Comparison of ENCODE assay signal across 8 cellular contexts in genomic region chr10:118850418-118851061, GRCh38.
DNase-seq lines count a peak whose midpoint lies in the region; ATAC-seq and TF ChIP-seq lines count a peak whose summit lies in the region.

No MANE protein-coding gene starts in this region.

- no peak overlapping the region for H2BK5ac ChIP-seq in IMR-90 (ENCODE audit: low read depth, low read length, poor library complexity, severe bottlenecking)

- in situ Hi-C loops in IMR-90 (cut with MboI; ENCODE audit: low sequenced_read_pairs) = loop anchor here (10.0 kb wide), 1 partner anchor 286 kb away; no protein-coding TSS in a partner anchor

- intact Hi-C loops in IMR-90 (cut with micrococcal nuclease) = loop anchor here (1.0 kb wide), 1 partner anchor 282 kb away; no protein-coding TSS in a partner anchor
- intact Hi-C loops in left ventricle myocardium inferior (cut with micrococcal nuclease) = no loop called here

- H4K91ac ChIP-seq in IMR-90 (ENCODE audit: insufficient read depth, low read depth, low read length) = no peak overlapping the region

- DNase-seq in IMR-90 (peak; percentile 36), SJCRH30 (peak; percentile 86 to 90), left ventricle myocardium inferior (peak; percentile 60)
- DNase-seq in activated naive CD4-positive, alpha-beta T cell (lab: John Stamatoyannopoulos, UW) = peak; percentile 19 to 61 (median 44)
- peak; percentile 39 to 81 for DNase-seq in stimulated activated CD4-positive, alpha-beta T cell treated with anti-CD3 and anti-CD28 coated beads, Interleukin-12 subunit alpha, Interleukin-12 subunit beta, amount 100 ng/mL, for 24 hours (ENCODE audit: low read depth in 2 of 2)

- H3K56ac ChIP-seq in IMR-90 (ENCODE audit: extremely low read depth, insufficient read depth, low read length) = no peak overlapping the region

- no peak overlapping the region for H2BK120ac ChIP-seq in IMR-90 (ENCODE audit: low read depth, low read length)

- no peak overlapping the region for H3K14ac ChIP-seq in IMR-90 (replicated peaks; ENCODE audit: low read depth, low read length)

- no peaks in the 10 kb centered on the region for H3K9me3 ChIP-seq in IMR-90 (ENCODE audit: control insufficient read depth, insufficient read depth, low read length)
- H3K9me3 ChIP-seq in SJCRH30 (replicated peaks) = no peaks in the 10 kb centered on the region
- H3K9me3 ChIP-seq in left ventricle myocardium inferior (replicated peaks) = no peaks in the 10 kb centered on the region

- H4K20me1 ChIP-seq in IMR-90 (ENCODE audit: insufficient read depth, low read length) = no peaks in the 10 kb centered on the region

- peak; percentile 78 for TF ChIP-seq CTCF in GM12872 (IDR thresholded peaks at IDR 0.05; ENCODE audit: insufficient read depth, low read depth, low read length)
- peak; percentile 46 for TF ChIP-seq CTCF in IMR-90 (conservative IDR thresholded peaks at IDR 0.05; ENCODE audit: low read depth, low read length)
- peak; percentile 61 for TF ChIP-seq CTCF in left ventricle myocardium inferior (IDR thresholded peaks at IDR 0.05; ENCODE audit: borderline replicate concordance)

- H3K4me2 ChIP-seq in IMR-90 (ENCODE audit: low read depth, low read length) = no peak overlapping the region

- dilution Hi-C loops in IMR-90 (cut with HindIII; ENCODE audit: low sequenced_read_pairs, unreplicated experiment) = no loop called here

- H3K4ac ChIP-seq in IMR-90 (ENCODE audit: low read depth, low read length) = no peak overlapping the region

- POLR2A ChIA-PET in IMR-90 (lab: Charles Lee; ENCODE audit: unreplicated experiment) = no interaction called here

- no peak overlapping the region for H3K9ac ChIP-seq in IMR-90 (ENCODE audit: low read depth, low read length)

- no CpG with 5 or more reads among the region's 3 CpGs for WGBS in IMR-90 (ENCODE audit: extremely low coverage in 2 of 2, insufficient read length in 1 of 2), 2 experiments

- ATAC-seq in IMR-90 (ENCODE audit: low read depth) (peak; percentile 32; the same call in 1 of the 2 replicates), HG03460 (IDR thresholded peaks at IDR 0.05; ENCODE audit: unreplicated experiment) (no peak), GM18861 (IDR thresholded peaks at IDR 0.05; ENCODE audit: unreplicated experiment) (no peak)

- no TSS peak for BruUV-seq in IMR-90 (replicated peaks; lab: Mats Ljungman, UMichigan)

- H3K36me3 ChIP-seq in IMR-90 (ENCODE audit: control insufficient read depth, insufficient read depth, low read length) = no peaks in the 10 kb centered on the region
- H3K36me3 ChIP-seq in SJCRH30 = no peaks in the 10 kb centered on the region
- H3K36me3 ChIP-seq in left ventricle myocardium inferior = no peaks in the 10 kb centered on the region

- H4K8ac ChIP-seq in IMR-90 (ENCODE audit: low read depth in 2 of 2, low read length in 2 of 2) = no peak overlapping the region

- H3K4me3 ChIP-seq in IMR-90 (ENCODE audit: insufficient read depth, low read depth, low read length) (no peak overlapping the region), SJCRH30 (no peak overlapping the region), left ventricle myocardium inferior (no peak overlapping the region)

- H2BK15ac ChIP-seq in IMR-90 (ENCODE audit: low read depth, low read length) = no peak overlapping the region

- CTCF ChIA-PET in IMR-90 (lab: Yijun Ruan, JAX) = interaction anchor here (0.6 to 1.0 kb wide), 4 partner anchors 12 to 801 kb away, joined by 3 to 7 read pairs (median 4); no protein-coding TSS in a partner anchor

- no peak for TF ChIP-seq POLR2A in IMR-90 (IDR thresholded peaks at IDR 0.05; ENCODE audit: low read depth, low read length)

- H4K5ac ChIP-seq in IMR-90 (ENCODE audit: low read depth, low read length) = no peak overlapping the region

- H3K18ac ChIP-seq in IMR-90 (ENCODE audit: low read depth, low read length) = no peak overlapping the region

- H3K27me3 ChIP-seq in IMR-90 (ENCODE audit: control insufficient read depth, insufficient read depth, low read length) (peaks cover 9% of the 10 kb centered on the region), SJCRH30 (no peaks in the 10 kb centered on the region), left ventricle myocardium inferior (ENCODE audit: low read depth) (no peaks in the 10 kb centered on the region)

- H2BK20ac ChIP-seq in IMR-90 (ENCODE audit: low read depth, low read length) = no peak overlapping the region

- H2AFZ ChIP-seq in IMR-90 (replicated peaks; ENCODE audit: low read length, poor library complexity) = peak overlapping the region; percentile 48

- H3K27ac ChIP-seq in IMR-90 (ENCODE audit: insufficient read depth, low read length) = no peak overlapping the region
- no peak overlapping the region for H3K27ac ChIP-seq in SJCRH30
- no peak overlapping the region for H3K27ac ChIP-seq in left ventricle myocardium inferior (replicated peaks)

- H3K79me1 ChIP-seq in IMR-90 (ENCODE audit: low read depth in 1 of 2, low read length in 2 of 2) = no peaks in the 10 kb centered on the region

- peak overlapping the region; percentile 25 for H2AK9ac ChIP-seq in IMR-90 (replicated peaks; ENCODE audit: low read depth, low read length, poor library complexity)

- no peak overlapping the region for H2AK5ac ChIP-seq in IMR-90 (ENCODE audit: low read depth, low read length)

- H3K23ac ChIP-seq in IMR-90 (ENCODE audit: low read depth, low read length) = no peak overlapping the region

- no peaks in the 10 kb centered on the region for H3K9me1 ChIP-seq in IMR-90 (ENCODE audit: insufficient read depth, low read length)

- peak; percentile 47 for TF ChIP-seq RAD21 in IMR-90 (IDR thresholded peaks at IDR 0.05; ENCODE audit: low read length)

- H3K4me1 ChIP-seq in IMR-90 (ENCODE audit: control insufficient read depth, insufficient read depth, low read length) (no peaks in the 10 kb centered on the region), SJCRH30 (no peaks in the 10 kb centered on the region), left ventricle myocardium inferior (peaks cover 8% of the 10 kb centered on the region)

TF ChIP-seq in IMR-90, 13 proteins besides CTCF, POLR2A, EP300 and RAD21:
- peak; percentile 55 for TF ChIP-seq SMC3 (IDR thresholded peaks at IDR 0.05; ENCODE audit: low read depth, low read length)
- no peak for TF ChIP-seq USF2 (IDR thresholded peaks at IDR 0.05; ENCODE audit: low read depth, low read length)

Comparison
In these comparisons a context has a peak if more than half of its experiments do, and no peak if none do; other contexts are left out.
1. DNase-seq: peak in every context shown above with its lines; median percentile 88 in SJCRH30; 60 in left ventricle myocardium inferior; 60 in stimulated activated CD4-positive, alpha-beta T cell treated with anti-CD3 and anti-CD28 coated beads, Interleukin-12 subunit alpha, Interleukin-12 subunit beta, amount 100 ng/mL, for 24 hours; 44 in activated naive CD4-positive, alpha-beta T cell; 36 in IMR-90.